Comparison of ENCODE assay signal across 8 cellular contexts in the genomic region with DNA sequence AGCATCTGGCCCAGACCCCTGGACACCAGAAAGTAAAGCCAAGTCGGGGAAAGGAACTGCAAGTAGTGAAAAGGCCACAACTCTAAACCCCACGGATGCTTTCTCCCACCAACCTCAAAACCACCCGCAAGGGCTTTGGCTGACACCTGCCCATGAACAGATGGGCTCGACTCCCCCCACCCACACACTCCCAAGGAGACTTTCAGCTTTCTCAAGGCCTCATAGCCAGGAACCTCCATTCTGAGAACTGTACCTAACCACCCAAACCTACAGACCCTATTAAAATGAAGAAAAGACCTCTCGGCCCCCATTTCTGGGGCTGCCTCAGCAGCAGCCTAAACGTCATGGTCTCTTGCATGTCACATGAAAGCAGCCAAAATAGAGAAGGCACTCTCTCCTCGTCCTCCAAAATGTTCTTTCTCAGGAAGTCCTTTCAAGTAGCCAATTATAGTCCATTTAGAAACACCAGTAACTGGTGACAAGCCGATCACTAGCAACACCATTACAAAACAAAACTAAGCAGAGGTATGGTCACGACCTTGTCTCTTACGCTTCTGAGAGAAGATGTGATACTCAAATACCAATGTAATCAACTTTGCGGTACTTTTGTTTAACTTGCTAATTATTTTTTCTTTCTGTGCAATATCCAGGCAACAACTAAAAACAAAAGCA. TPM values are rescaled to one million over a fixed set of nuclear protein-coding genes. Genes with fewer than 3 reads are reported as not detected.
A peak's percentile ranks its signal among the peaks of the same experiment; 100 is the strongest.
DNase-seq lines count a peak whose midpoint lies in the region; ATAC-seq and TF ChIP-seq lines count a peak whose summit lies in the region.

No MANE protein-coding gene starts in this region.

- intact Hi-C loops in natural killer cell (cut with micrococcal nuclease), result loop anchor here (1.0 to 10.0 kb wide), 2 partner anchors 34 to 49 kb away; no protein-coding TSS in a partner anchor

- peak overlapping the region; percentile 82 for H3K4me3 Mint-ChIP-seq in natural killer cell

- peak; percentile 39 for DNase-seq in stimulated activated CD4-positive, alpha-beta T cell treated with anti-CD3 and anti-CD28 coated beads, Interleukin-15, amount 100 ng/mL, for 24 hours
- no peak for DNase-seq in stimulated activated CD4-positive, alpha-beta T cell treated with anti-CD3 and anti-CD28 coated beads, Interleukin-12 subunit alpha, Interleukin-12 subunit beta, amount 100 ng/mL, for 4 hours
- DNase-seq in HL-60 (ENCODE audit: low read depth in 1 of 2, low spot score in 1 of 2) (no peak), caudate nucleus (lab: John Stamatoyannopoulos, UW) (no peak), natural killer cell (no peak), DMS153 (lab: John Stamatoyannopoulos, UW) (no peak), COR-L47 (lab: John Stamatoyannopoulos, UW) (no peak), medulla oblongata (ENCODE audit: extremely low spot score) (no peak)

- H3K4me3 ChIP-seq in HL-60 (replicated peaks; ENCODE audit: insufficient read depth, low read length), result no peak overlapping the region

- H3K36me3 Mint-ChIP-seq in natural killer cell, result no peaks in the 10 kb centered on the region

- no peaks in the 10 kb centered on the region for H3K9me3 Mint-ChIP-seq in natural killer cell

- peak; percentile 24 to 38 (median 25) for ATAC-seq in natural killer cell

- peaks cover 87 to 92% of the 10 kb centered on the region in 2 donors for H3K4me1 Mint-ChIP-seq in natural killer cell

- TF ChIP-seq CTCF in HL-60 (IDR thresholded peaks at IDR 0.05; ENCODE audit: insufficient read depth, low read length) (no peak), natural killer cell (IDR thresholded peaks at IDR 0.05) (no peak)

- peak overlapping the region; percentile 99 for H3K27ac Mint-ChIP-seq in natural killer cell

- no peaks in the 10 kb centered on the region for H3K27me3 Mint-ChIP-seq in natural killer cell (ENCODE audit: low read depth in 2 of 2)

- H3K27me3 ChIP-seq in HL-60 (ENCODE audit: insufficient read depth, poor library complexity, severe bottlenecking), result no peaks in the 10 kb centered on the region

- H3K27ac ChIP-seq in HL-60 (replicated peaks) (peak overlapping the region; percentile 85), caudate nucleus (ENCODE audit: low read depth, low read length) (peak overlapping the region; percentile 28)

RNA-seq across cellular contexts. Expression of gene B4GALT1, which starts 2.9 kb away (rescaled TPM):
- 100 to 1,000 TPM; 122 to 143 (median 128) TPM for total RNA-seq in natural killer cell
